Comparison of ENCODE assay signal across 16 cellular contexts in genomic region chr13:64078480-64078936, GRCh38.
DNase-seq lines count a peak whose midpoint lies in the region; ATAC-seq lines count a peak whose summit lies in the region.
"Had no signal": no experiment of that assay in that cellular context is flagged by ENCODE, and none has a peak within 500 bp of the region (broad histone marks: within the 10 kb centered on the region; RNA-seq: fewer than 3 reads in every experiment).

No MANE protein-coding gene starts in this region.

- CTCF ChIA-PET in activated CD4-positive, alpha-beta memory T cell treated with anti-CD3 and anti-CD28 coated beads, Interleukin-2, amount 10 ng/mL, durations not matched to agents 7 days and 5 days (lab: Charles Lee): no interaction called here

- POLR2A ChIA-PET in activated CD4-positive, alpha-beta memory T cell treated with anti-CD3 and anti-CD28 coated beads, Interleukin-2, amount 10 ng/mL, durations not matched to agents 7 days and 5 days (lab: Charles Lee): no interaction called here

- no peaks in the 10 kb centered on the region for H3K9me3 ChIP-seq in MG63
- H3K9me3 ChIP-seq: tibial artery had no signal

- intact Hi-C loops in sciatic nerve (cut with DNase I): no loop called here

- peaks cover 18% of the 10 kb centered on the region for H3K9me3 Mint-ChIP-seq in activated CD4-positive, alpha-beta memory T cell treated with anti-CD3 and anti-CD28 coated beads, Interleukin-2, amount 10 ng/mL, durations not matched to agents 7 days and 5 days
- H3K9me3 Mint-ChIP-seq: central memory CD8-positive, alpha-beta T cell; stimulated activated naive CD8-positive, alpha-beta T cell treated with anti-CD3 and anti-CD28 coated beads, Interleukin-15, amount 100 ng/mL, for 72 hours had no signal

- H3K4me1 Mint-ChIP-seq in activated CD4-positive, alpha-beta memory T cell treated with anti-CD3 and anti-CD28 coated beads, Interleukin-2, amount 10 ng/mL, durations not matched to agents 7 days and 5 days: no peaks in the 10 kb centered on the region
- H3K4me1 Mint-ChIP-seq: CD4-positive, CD25-positive, alpha-beta regulatory T cell; central memory CD8-positive, alpha-beta T cell; nephron progenitor cell; stimulated activated naive CD8-positive, alpha-beta T cell treated with anti-CD3 and anti-CD28 coated beads, Interleukin-15, amount 100 ng/mL, for 72 hours had no signal

- no peak overlapping the region for H3K4me3 Mint-ChIP-seq in activated CD4-positive, alpha-beta memory T cell treated with anti-CD3 and anti-CD28 coated beads, Interleukin-2, amount 10 ng/mL, durations not matched to agents 7 days and 5 days
- H3K4me3 Mint-ChIP-seq: activated naive CD8-positive, alpha-beta T cell; CD4-positive, CD25-positive, alpha-beta regulatory T cell; central memory CD8-positive, alpha-beta T cell; nephron progenitor cell; stimulated activated naive CD8-positive, alpha-beta T cell treated with anti-CD3 and anti-CD28 coated beads, Interleukin-15, amount 100 ng/mL, for 72 hours had no signal

- H3K36me3 ChIP-seq in H7 (replicated peaks; ENCODE audit: control insufficient read depth, insufficient read depth, low read length): no peaks in the 10 kb centered on the region
- no peaks in the 10 kb centered on the region for H3K36me3 ChIP-seq in MG63
- H3K36me3 ChIP-seq: tibial artery had no signal

- H3K27me3 ChIP-seq in H7 (ENCODE audit: control insufficient read depth, insufficient read depth, low read length): no peaks in the 10 kb centered on the region
- H3K27me3 ChIP-seq in MG63: no peaks in the 10 kb centered on the region
- H3K27me3 ChIP-seq: dorsolateral prefrontal cortex, tibial artery had no signal

- no peaks in the 10 kb centered on the region for H3K36me3 Mint-ChIP-seq in activated CD4-positive, alpha-beta memory T cell treated with anti-CD3 and anti-CD28 coated beads, Interleukin-2, amount 10 ng/mL, durations not matched to agents 7 days and 5 days (ENCODE audit: low read depth)
- H3K36me3 Mint-ChIP-seq: activated naive CD8-positive, alpha-beta T cell; CD4-positive, CD25-positive, alpha-beta regulatory T cell had no signal

- no peaks in the 10 kb centered on the region for H3K27me3 Mint-ChIP-seq in activated CD4-positive, alpha-beta memory T cell treated with anti-CD3 and anti-CD28 coated beads, Interleukin-2, amount 10 ng/mL, durations not matched to agents 7 days and 5 days
- H3K27me3 Mint-ChIP-seq: activated naive CD8-positive, alpha-beta T cell; CD4-positive, CD25-positive, alpha-beta regulatory T cell; central memory CD8-positive, alpha-beta T cell; stimulated activated naive CD8-positive, alpha-beta T cell treated with anti-CD3 and anti-CD28 coated beads, Interleukin-15, amount 100 ng/mL, for 72 hours had no signal

- ATAC-seq in sciatic nerve (peak; percentile 41), HG03565 (IDR thresholded peaks at IDR 0.05; ENCODE audit: unreplicated experiment) (no peak), GM21825 (IDR thresholded peaks at IDR 0.05; ENCODE audit: unreplicated experiment) (no peak)
- ATAC-seq: stimulated activated naive CD8-positive, alpha-beta T cell treated with anti-CD3 and anti-CD28 coated beads, Interleukin-15, amount 100 ng/mL, for 72 hours had no signal

- H3K4me3 ChIP-seq in H7 (ENCODE audit: insufficient read depth, low read depth, low read length) (no peak overlapping the region), MG63 (peak overlapping the region; percentile 55)
- H3K4me3 ChIP-seq: dorsolateral prefrontal cortex, tibial artery had no signal

- H3K27ac Mint-ChIP-seq in activated CD4-positive, alpha-beta memory T cell treated with anti-CD3 and anti-CD28 coated beads, Interleukin-2, amount 10 ng/mL, durations not matched to agents 7 days and 5 days: no peak overlapping the region
- H3K27ac Mint-ChIP-seq: activated naive CD8-positive, alpha-beta T cell; CD4-positive, CD25-positive, alpha-beta regulatory T cell; nephron progenitor cell; stimulated activated naive CD8-positive, alpha-beta T cell treated with anti-CD3 and anti-CD28 coated beads, Interleukin-15, amount 100 ng/mL, for 72 hours had no signal

- DNase-seq in H7 (peak; percentile 10), MG63 (peak; percentile 55), SHP77 treated with DMSO at 0.1 percent for 48 hours (lab: John Stamatoyannopoulos, UW) (peak; percentile 58), sciatic nerve (ENCODE audit: low spot score) (no peak)
- DNase-seq in activated CD4-positive, alpha-beta memory T cell treated with anti-CD3 and anti-CD28 coated beads, Interleukin-2, amount 10 ng/mL, durations not matched to agents 7 days and 5 days: no peak
- DNase-seq: activated CD8-positive, alpha-beta memory T cell treated with anti-CD3 and anti-CD28 coated beads, Interleukin-2, amount 50 U/mL, for 4 hours; CD4-positive, CD25-positive, alpha-beta regulatory T cell; dorsolateral prefrontal cortex; NCI-H2081 treated with DMSO at 0.1 percent for 48 hours; nephron progenitor cell; stimulated activated naive CD8-positive, alpha-beta T cell treated with anti-CD3 and anti-CD28 coated beads, Interleukin-15, amount 100 ng/mL, for 72 hours had no signal

Comparison
In these comparisons a context has a peak if more than half of its experiments do, and no peak if none do; other contexts are left out.
1. DNase-seq: peak in H7 (single experiment), MG63 (single experiment) and SHP77 treated with DMSO at 0.1 percent for 48 hours (single experiment); none in sciatic nerve (single experiment) and activated CD4-positive, alpha-beta memory T cell treated with anti-CD3 and anti-CD28 coated beads, Interleukin-2, amount 10 ng/mL, durations not matched to agents 7 days and 5 days (single experiment).